Comparison of ENCODE assay signal across 8 cellular contexts in the genomic region with DNA sequence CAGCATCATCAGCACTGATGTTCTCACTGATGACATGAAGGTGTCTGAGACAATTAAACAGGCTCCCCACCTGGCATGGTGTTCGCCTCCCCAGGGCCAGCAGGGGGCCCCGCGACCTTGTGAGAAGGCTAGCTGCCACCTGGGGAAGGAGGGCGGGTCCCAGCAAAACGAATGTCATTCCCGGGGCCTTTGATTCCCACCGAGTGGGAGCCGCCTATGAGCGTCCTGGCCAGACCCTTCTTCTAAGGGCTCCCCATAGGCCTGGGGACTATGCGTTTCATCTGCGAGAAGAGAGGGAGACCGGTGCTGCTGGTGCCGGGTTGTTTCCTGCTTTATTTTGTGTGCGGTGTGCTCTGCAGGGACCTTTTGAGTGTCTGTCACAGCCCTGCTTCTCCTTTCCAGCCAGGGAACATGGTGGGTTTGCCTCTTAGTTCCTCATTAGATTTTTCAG. TPM values are rescaled to one million over a fixed set of nuclear protein-coding genes. Genes with fewer than 3 reads are reported as not detected.
A peak's percentile ranks its signal among the peaks of the same experiment; 100 is the strongest.
DNase-seq lines count a peak whose midpoint lies in the region; ATAC-seq lines count a peak whose summit lies in the region.

No MANE protein-coding gene starts in this region.

- peak overlapping the region in 4 of 6 donors; percentile 10 to 45 (median 35) for H3K27ac Mint-ChIP-seq in naive B cell
- no peak overlapping the region for H3K27ac Mint-ChIP-seq in stimulated activated naive CD8-positive, alpha-beta T cell treated with anti-CD3 and anti-CD28 coated beads, Interleukin-15, amount 100 ng/mL, for 72 hours

- H3K4me1 Mint-ChIP-seq in naive B cell = peaks cover 10 to 12% (median 11%) of the 10 kb centered on the region in 3 donors
- peaks cover 10% of the 10 kb centered on the region for H3K4me1 Mint-ChIP-seq in stimulated activated naive CD8-positive, alpha-beta T cell treated with anti-CD3 and anti-CD28 coated beads, Interleukin-15, amount 100 ng/mL, for 72 hours

- peak overlapping the region; percentile 22 to 85 (median 70) for H3K4me3 Mint-ChIP-seq in naive B cell
- peak overlapping the region; percentile 69 to 71 for H3K4me3 Mint-ChIP-seq in stimulated activated naive CD8-positive, alpha-beta T cell treated with anti-CD3 and anti-CD28 coated beads, Interleukin-15, amount 100 ng/mL, for 72 hours

- ATAC-seq in HG02763 (IDR thresholded peaks at IDR 0.05; ENCODE audit: unreplicated experiment) (peak; percentile 86), naive B cell (ENCODE audit: low read depth in 2 of 2) (peak; percentile 77 to 79)
- peak; percentile 85 for ATAC-seq in stimulated activated naive CD8-positive, alpha-beta T cell treated with anti-CD3 and anti-CD28 coated beads, Interleukin-15, amount 100 ng/mL, for 72 hours

- DNase-seq in NCI-H748 (lab: John Stamatoyannopoulos, UW; ENCODE audit: unreplicated experiment) (peak; percentile 57), NCI-H748 treated with DMSO at 0.1 percent for 48 hours (lab: John Stamatoyannopoulos, UW) (no peak), NCI-H146 treated with DMSO at 0.1 percent for 48 hours (lab: John Stamatoyannopoulos, UW; ENCODE audit: unreplicated experiment) (peak; percentile 81), ecto neural progenitor cell (ENCODE audit: low spot score) (peak; percentile 74), naive B cell (peak; percentile 36)
- peak; percentile 19 for DNase-seq in activated CD4-positive, alpha-beta T cell treated with anti-CD3 and anti-CD28 coated beads for 1 hour
- peak; percentile 55 to 56 for DNase-seq in stimulated activated naive CD8-positive, alpha-beta T cell treated with anti-CD3 and anti-CD28 coated beads, Interleukin-15, amount 100 ng/mL, for 72 hours

- peaks cover 0 to 2% (median 0%) of the 10 kb centered on the region in 7 donors for H3K9me3 Mint-ChIP-seq in naive B cell
- H3K9me3 Mint-ChIP-seq in stimulated activated naive CD8-positive, alpha-beta T cell treated with anti-CD3 and anti-CD28 coated beads, Interleukin-15, amount 100 ng/mL, for 72 hours = no peaks in the 10 kb centered on the region

- H3K36me3 Mint-ChIP-seq in naive B cell = no peaks in the 10 kb centered on the region

- H3K27me3 Mint-ChIP-seq in naive B cell = peaks cover 4 to 15% (median 5%) of the 10 kb centered on the region in 3 donors
- peaks cover 25% of the 10 kb centered on the region for H3K27me3 Mint-ChIP-seq in stimulated activated naive CD8-positive, alpha-beta T cell treated with anti-CD3 and anti-CD28 coated beads, Interleukin-15, amount 100 ng/mL, for 72 hours

RNA-seq across cellular contexts. Expression of gene MINDY4B, which starts 20.5 kb away (rescaled TPM):
- polyA plus RNA-seq in naive B cell (ENCODE audit: low read depth in 6 of 6) = not detected

RNA-seq across cellular contexts. Expression of gene CLRN1, which starts 46.8 kb away (rescaled TPM):
- polyA plus RNA-seq in naive B cell (ENCODE audit: low read depth in 6 of 6) = not detected

Comparison
In these comparisons a context has a peak if more than half of its experiments do, and no peak if none do; other contexts are left out.
1. H3K27ac Mint-ChIP-seq: peak in naive B cell (4 of 6); none in stimulated activated naive CD8-positive, alpha-beta T cell treated with anti-CD3 and anti-CD28 coated beads, Interleukin-15, amount 100 ng/mL, for 72 hours (0 of 2).
2. Peak in every context shown above with its lines, with median percentiles within 50 percentile points of each other: ATAC-seq.